ENCODE assay signal across 23 cellular contexts in the genomic region with DNA sequence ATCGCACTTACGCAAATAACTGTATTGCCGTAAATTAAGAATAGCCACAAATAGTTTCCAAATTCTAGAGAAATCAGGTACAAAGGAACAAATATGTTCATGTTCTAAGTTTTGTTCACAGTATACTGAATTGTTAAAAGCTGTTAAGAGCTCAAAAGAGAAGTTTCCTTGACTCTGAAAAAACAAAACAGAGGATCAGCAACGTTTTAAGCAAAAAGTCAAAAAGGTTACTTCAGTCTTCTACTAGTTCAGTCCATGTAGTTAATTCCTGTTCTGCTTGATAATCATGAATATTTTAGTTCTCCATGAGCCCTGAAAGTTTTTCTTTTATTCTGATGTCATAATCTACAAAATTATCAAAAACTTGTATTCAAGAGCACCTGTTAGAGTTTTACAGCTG.
DNase-seq lines count a peak whose midpoint lies in the region; ATAC-seq and TF ChIP-seq lines count a peak whose summit lies in the region.
"Had no signal": no experiment of that assay in that cellular context is flagged by ENCODE, and none has a peak within 500 bp of the region (broad histone marks: within the 10 kb centered on the region; RNA-seq: fewer than 3 reads in every experiment).

No MANE protein-coding gene starts in this region.

- H3K4me1 Mint-ChIP-seq in GM23338 (no peaks in the 10 kb centered on the region), glutamatergic neuron (ENCODE audit: low read depth, unreplicated experiment) (no peaks in the 10 kb centered on the region)
- H3K4me1 Mint-ChIP-seq: CD14-positive monocyte; CD8-positive, alpha-beta memory T cell; H9 had no signal

- H4K20me1 ChIP-seq in GM23338 (replicated peaks; ENCODE audit: insufficient read depth): no peaks in the 10 kb centered on the region
- H4K20me1 ChIP-seq: BLaER1 treated with 17β-estradiol and CSF1 and Interleukin-3, amounts not matched to agents 10 nM and 100 nM had no signal

- H3K27ac Mint-ChIP-seq in GM23338: no peak overlapping the region
- no peak overlapping the region for H3K27ac Mint-ChIP-seq in glutamatergic neuron (ENCODE audit: unreplicated experiment)
- H3K27ac Mint-ChIP-seq: CD14-positive monocyte; CD4-positive, alpha-beta T cell; CD8-positive, alpha-beta memory T cell; H9; HFFc6 had no signal

- H3K27me3 ChIP-seq in GM23338 (ENCODE audit: insufficient read depth): no peaks in the 10 kb centered on the region
- H3K27me3 ChIP-seq: BE2C; BLaER1 treated with 17β-estradiol and CSF1 and Interleukin-3, amounts not matched to agents 10 nM and 100 nM had no signal

- H3K36me3 ChIP-seq in GM23338 (ENCODE audit: insufficient read depth): peaks cover 24% of the 10 kb centered on the region
- H3K36me3 ChIP-seq: BE2C; BLaER1 treated with 17β-estradiol and CSF1 and Interleukin-3, amounts not matched to agents 10 nM and 100 nM had no signal

- no peaks in the 10 kb centered on the region for H3K79me2 ChIP-seq in GM23338 (replicated peaks; ENCODE audit: insufficient read depth)

- no peaks in the 10 kb centered on the region for H3F3A ChIP-seq in GM23338 (replicated peaks; ENCODE audit: low read depth)

- in situ Hi-C loops in astrocyte of the spinal cord (cut with HindIII; ENCODE audit: low sequenced_read_pairs): no loop called here

- H3K27me3 Mint-ChIP-seq in GM23338 (ENCODE audit: insufficient read depth, low read depth, poor library complexity) (peaks cover 2% of the 10 kb centered on the region), glutamatergic neuron (ENCODE audit: unreplicated experiment) (peaks cover 2% of the 10 kb centered on the region)

- H3K4me3 ChIP-seq in GM23338: no peak overlapping the region
- no peak overlapping the region for H3K4me3 ChIP-seq in astrocyte of the spinal cord (ENCODE audit: low read depth, low read length)
- H3K4me3 ChIP-seq: A549; BLaER1 treated with 17β-estradiol and CSF1 and Interleukin-3, amounts not matched to agents 10 nM and 100 nM; GM12878; GM23248 had no signal

- H3K4me2 ChIP-seq in GM23338: no peak overlapping the region
- H3K4me2 ChIP-seq: A549; BLaER1 treated with 17β-estradiol and CSF1 and Interleukin-3, amounts not matched to agents 10 nM and 100 nM had no signal

- H2AFZ ChIP-seq in GM23338: no peak overlapping the region
- H2AFZ ChIP-seq: GM23248 had no signal

- TF ChIP-seq CTCF in GM23338 (conservative IDR thresholded peaks at IDR 0.05; ENCODE audit: low read depth in 2 of 2) (no peak), astrocyte of the spinal cord (IDR thresholded peaks at IDR 0.05; ENCODE audit: low read depth, low read length) (no peak), glutamatergic neuron (IDR thresholded peaks at IDR 0.05; ENCODE audit: partially characterized antibody, unreplicated experiment) (no peak)

- H3K36me3 Mint-ChIP-seq in GM23338 (ENCODE audit: low read depth) (peaks cover 32% of the 10 kb centered on the region; the same call in 2 of the 3 replicates), glutamatergic neuron (ENCODE audit: unreplicated experiment) (peaks cover 10% of the 10 kb centered on the region)
- H3K36me3 Mint-ChIP-seq: CD14-positive monocyte; CD8-positive, alpha-beta memory T cell had no signal

- H3K4me1 ChIP-seq in GM23338 (ENCODE audit: insufficient read depth): no peaks in the 10 kb centered on the region
- H3K4me1 ChIP-seq: A549; BE2C; BLaER1 treated with 17β-estradiol and CSF1 and Interleukin-3, amounts not matched to agents 10 nM and 100 nM had no signal

- H3K27ac ChIP-seq in GM23338 (ENCODE audit: low read depth): no peak overlapping the region
- H3K27ac ChIP-seq: A549; BLaER1 treated with 17β-estradiol and CSF1 and Interleukin-3, amounts not matched to agents 10 nM and 100 nM; GM23248 had no signal

- no peak overlapping the region for H3K4me3 Mint-ChIP-seq in GM23338
- no peak overlapping the region for H3K4me3 Mint-ChIP-seq in glutamatergic neuron (ENCODE audit: unreplicated experiment)
- H3K4me3 Mint-ChIP-seq: CD14-positive monocyte; CD4-positive, alpha-beta T cell; CD8-positive, alpha-beta memory T cell; H9; HFFc6 had no signal

- peak; percentile 21 for DNase-seq in GM23338 (ENCODE audit: low spot score)
- DNase-seq in NAMALWA (ENCODE audit: low spot score): peak; percentile 6
- peak; percentile 0 for DNase-seq in astrocyte of the spinal cord (ENCODE audit: low read depth, low spot score)
- no peak for DNase-seq in activated CD4-positive, alpha-beta T cell treated with anti-CD3 and anti-CD28 coated beads for 48 hours
- DNase-seq in SIG-M5 (lab: John Stamatoyannopoulos, UW): no peak
- no peak for DNase-seq in glutamatergic neuron
- DNase-seq: 8988T; ACHN; AML-193; BE2C; CD4-positive, alpha-beta T cell; CD8-positive, alpha-beta memory T cell; DMS 273 treated with DMSO at 0.1 percent for 48 hours; DND-41; GDM1; GM23248; H9; HFFc6 had no signal

- no peaks in the 10 kb centered on the region for H3K9me2 ChIP-seq in GM23338 (ENCODE audit: insufficient read depth)

- ATAC-seq in GM23338: no peak
- ATAC-seq: A549, GM12878, HCT116 had no signal

- H3K9me3 Mint-ChIP-seq in GM23338: peaks cover 78% of the 10 kb centered on the region
- peaks cover 2% of the 10 kb centered on the region for H3K9me3 Mint-ChIP-seq in glutamatergic neuron (ENCODE audit: unreplicated experiment)

TF ChIP-seq in GM23338, 12 proteins besides CTCF, POLR2A, EP300 and RAD21:
- no peak for TF ChIP-seq ZNF331 (CRISPR knock-in tag; IDR thresholded peaks at IDR 0.05; ENCODE audit: low read depth)

Comparison
In these comparisons a context has a peak if more than half of its experiments do, and no peak if none do; other contexts are left out.
1. DNase-seq: peak in GM23338 (single experiment), NAMALWA (single experiment) and astrocyte of the spinal cord (single experiment); none in activated CD4-positive, alpha-beta T cell treated with anti-CD3 and anti-CD28 coated beads for 48 hours (single experiment), SIG-M5 (single experiment) and glutamatergic neuron (single experiment).